1 cellular context compared by ENCODE assay signal in the genomic region with DNA sequence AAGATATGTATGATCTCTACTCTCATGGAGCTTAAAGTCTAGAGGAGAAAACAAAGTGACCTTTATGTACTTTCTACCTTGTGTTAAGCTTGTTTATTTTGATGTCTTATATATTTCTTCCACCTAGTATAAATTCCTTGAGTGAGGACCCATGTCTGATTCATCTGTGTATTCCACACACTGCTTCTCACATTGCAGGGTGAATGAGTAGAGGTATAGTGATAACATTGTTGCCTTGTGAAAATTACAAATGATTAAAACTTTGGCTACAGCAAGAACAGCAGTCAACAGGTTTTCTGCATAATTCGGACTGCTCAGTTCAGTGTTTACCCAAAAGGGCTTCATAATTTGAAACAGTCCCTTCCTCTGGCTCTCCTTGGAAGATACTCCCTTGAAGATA.
TF ChIP-seq lines count a peak whose summit lies in the region.

No MANE protein-coding gene starts in this region.

TF ChIP-seq in IMR-90, 13 proteins besides CTCF, POLR2A, EP300 and RAD21:
- TF ChIP-seq MAZ (IDR thresholded peaks at IDR 0.05; ENCODE audit: borderline replicate concordance, low read depth, low read length) (no peak), FOS (IDR thresholded peaks at IDR 0.05; ENCODE audit: low read depth, low read length) (0 out of 2 replicates have a peak, but pooled peaks have one; percentile 7)
